In the genomic region with DNA sequence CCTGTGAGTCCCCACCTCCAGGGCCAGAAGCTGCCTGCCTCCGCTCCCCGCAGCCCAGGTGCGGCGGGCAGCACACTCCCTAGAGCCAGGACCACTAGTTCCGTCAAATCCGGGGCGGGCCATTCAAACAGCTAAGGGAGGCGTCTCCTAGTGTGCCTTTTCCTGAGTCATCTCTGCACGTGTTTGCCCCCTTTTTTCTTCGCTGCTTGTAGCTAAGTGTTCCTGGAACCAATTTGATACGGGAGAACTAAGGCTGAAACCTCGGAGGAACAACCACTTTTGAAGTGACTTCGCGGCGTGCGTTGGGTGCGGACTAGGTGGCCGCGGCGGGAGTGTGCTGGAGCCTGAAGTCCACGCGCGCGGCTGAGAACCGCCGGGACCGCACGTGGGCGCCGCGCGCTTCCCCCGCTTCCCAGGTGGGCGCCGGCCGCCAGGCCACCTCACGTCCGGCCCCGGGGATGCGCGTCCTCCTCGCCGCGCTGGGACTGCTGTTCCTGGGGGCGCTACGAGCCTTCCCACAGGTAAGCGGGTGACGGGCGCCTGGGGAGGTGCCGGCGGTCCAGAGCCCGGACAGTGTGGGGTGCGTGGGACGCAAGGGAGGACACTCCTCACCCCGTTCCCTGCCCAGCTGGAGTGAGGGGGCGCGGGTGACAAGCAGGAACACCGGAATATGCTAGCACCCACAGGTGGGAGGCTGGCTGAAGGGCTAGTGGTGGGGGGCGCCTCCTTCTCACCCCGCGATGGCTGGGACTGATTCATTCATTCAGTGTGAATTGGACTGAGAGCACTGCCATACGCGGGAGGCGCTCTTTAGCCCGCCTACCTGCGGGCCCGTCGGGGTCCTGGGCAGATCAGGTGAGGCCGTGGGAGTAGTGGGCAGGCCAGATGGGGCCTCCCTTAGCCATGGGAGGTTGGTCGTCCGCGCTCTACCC, we compare ENCODE assay signal across 8 cellular contexts. TPM values are rescaled to one million over a fixed set of nuclear protein-coding genes. Genes with fewer than 3 reads are reported as not detected.
A peak's percentile ranks its signal among the peaks of the same experiment; 100 is the strongest.
DNase-seq lines count a peak whose midpoint lies in the region; ATAC-seq and TF ChIP-seq lines count a peak whose summit lies in the region.

Gene TNFRSF8, plus strand, starts transcription at position 163 of the 932 bp plus-strand sequence. Its CDS starts 296 bp downstream, at position 459.

- peak; percentile 33 for DNase-seq in NCI-H82 (lab: John Stamatoyannopoulos, UW)
- DNase-seq in NCI-H82 treated with DMSO at 0.1 percent for 48 hours (lab: John Stamatoyannopoulos, UW; ENCODE audit: unreplicated experiment): no peak
- peak; percentile 43 for DNase-seq in activated CD4-positive, alpha-beta T cell treated with anti-CD3 and anti-CD28 coated beads, Interleukin-2, amount 10 ng/mL, durations not matched to agents 7 days and 5 days
- peak in 1 of 2 donors; percentile 34 for DNase-seq in foreskin keratinocyte
- no peak for DNase-seq in stimulated activated naive B cell treated with anti-CD40 and anti-IgM and Interleukin-4, amounts not matched to agents 10 μg/mL and 1 μg/mL and 100 μg/mL, for 72 hours
- DNase-seq in NCI-H1105 (lab: John Stamatoyannopoulos, UW): no peak
- DNase-seq in mesenteric fat pad (ENCODE audit: low spot score): no peak

- peak within 1 kb of the TSS; percentile 70 for H3K4me3 Mint-ChIP-seq in activated CD4-positive, alpha-beta T cell treated with anti-CD3 and anti-CD28 coated beads, Interleukin-2, amount 10 ng/mL, durations not matched to agents 7 days and 5 days
- peak within 1 kb of the TSS; percentile 60 to 81 for H3K4me3 Mint-ChIP-seq in stimulated activated naive B cell treated with anti-CD40 and anti-IgM and Interleukin-4, amounts not matched to agents 10 μg/mL and 1 μg/mL and 100 μg/mL, for 72 hours

- peak within 1 kb of the TSS; percentile 65 for H3K27ac Mint-ChIP-seq in activated CD4-positive, alpha-beta T cell treated with anti-CD3 and anti-CD28 coated beads, Interleukin-2, amount 10 ng/mL, durations not matched to agents 7 days and 5 days
- peak within 1 kb of the TSS; percentile 78 for H3K27ac Mint-ChIP-seq in stimulated activated naive B cell treated with anti-CD40 and anti-IgM and Interleukin-4, amounts not matched to agents 10 μg/mL and 1 μg/mL and 100 μg/mL, for 72 hours

- H3K9me3 Mint-ChIP-seq in activated CD4-positive, alpha-beta T cell treated with anti-CD3 and anti-CD28 coated beads, Interleukin-2, amount 10 ng/mL, durations not matched to agents 7 days and 5 days: no peaks in the 10 kb centered on the region
- H3K9me3 Mint-ChIP-seq in stimulated activated naive B cell treated with anti-CD40 and anti-IgM and Interleukin-4, amounts not matched to agents 10 μg/mL and 1 μg/mL and 100 μg/mL, for 72 hours: peaks cover 0 to 2% of the 10 kb centered on the region in 2 donors

- CTCF ChIA-PET in activated CD4-positive, alpha-beta T cell treated with anti-CD3 and anti-CD28 coated beads, Interleukin-2, amount 10 ng/mL, durations not matched to agents 7 days and 5 days (lab: Charles Lee): interaction anchor here (0.5 to 1.1 kb wide), 5 partner anchors 11 to 53 kb away, joined by 3 to 4 read pairs (median 3); no protein-coding TSS in a partner anchor

- H3K4me1 Mint-ChIP-seq in activated CD4-positive, alpha-beta T cell treated with anti-CD3 and anti-CD28 coated beads, Interleukin-2, amount 10 ng/mL, durations not matched to agents 7 days and 5 days: peaks cover 59% of the 10 kb centered on the region
- H3K4me1 Mint-ChIP-seq in stimulated activated naive B cell treated with anti-CD40 and anti-IgM and Interleukin-4, amounts not matched to agents 10 μg/mL and 1 μg/mL and 100 μg/mL, for 72 hours: peaks cover 45 to 65% of the 10 kb centered on the region in 2 donors

- no peak for TF ChIP-seq CTCF in foreskin keratinocyte (conservative IDR thresholded peaks at IDR 0.05)

- H3K36me3 Mint-ChIP-seq in activated CD4-positive, alpha-beta T cell treated with anti-CD3 and anti-CD28 coated beads, Interleukin-2, amount 10 ng/mL, durations not matched to agents 7 days and 5 days (ENCODE audit: low read depth): peaks cover 2% of the 10 kb centered on the region
- H3K36me3 Mint-ChIP-seq in stimulated activated naive B cell treated with anti-CD40 and anti-IgM and Interleukin-4, amounts not matched to agents 10 μg/mL and 1 μg/mL and 100 μg/mL, for 72 hours: peaks cover 0 to 4% of the 10 kb centered on the region in 2 donors

- H3K27ac ChIP-seq in foreskin keratinocyte: no peak within 1 kb of the TSS

- POLR2A ChIA-PET in activated CD4-positive, alpha-beta T cell treated with anti-CD3 and anti-CD28 coated beads, Interleukin-2, amount 10 ng/mL, durations not matched to agents 7 days and 5 days (lab: Charles Lee): interaction anchor here (0.8 kb wide), 1 partner anchor 44 kb away, joined by 3 read pairs; the partner anchor contains the start of gene MIIP

- peak; percentile 56 for ATAC-seq in foreskin keratinocyte
- peak; percentile 38 to 41 for ATAC-seq in stimulated activated naive B cell treated with anti-CD40 and anti-IgM and Interleukin-4, amounts not matched to agents 10 μg/mL and 1 μg/mL and 100 μg/mL, for 72 hours (replicated peaks)
- ATAC-seq in GM21825 (IDR thresholded peaks at IDR 0.05; ENCODE audit: unreplicated experiment): no peak

- H3K4me1 ChIP-seq in foreskin keratinocyte: no peaks in the 10 kb centered on the region

- peaks cover 77% of the 10 kb centered on the region for H3K27me3 ChIP-seq in foreskin keratinocyte

- H3K27me3 Mint-ChIP-seq in activated CD4-positive, alpha-beta T cell treated with anti-CD3 and anti-CD28 coated beads, Interleukin-2, amount 10 ng/mL, durations not matched to agents 7 days and 5 days: peaks cover 26% of the 10 kb centered on the region
- peaks cover 48 to 66% of the 10 kb centered on the region in 2 donors for H3K27me3 Mint-ChIP-seq in stimulated activated naive B cell treated with anti-CD40 and anti-IgM and Interleukin-4, amounts not matched to agents 10 μg/mL and 1 μg/mL and 100 μg/mL, for 72 hours

RNA-seq across cellular contexts. Expression of gene TNFRSF8, which starts in this region (rescaled TPM):
- 1 to 10 TPM; 6.0 to 6.5 TPM for total RNA-seq in activated CD4-positive, alpha-beta T cell treated with anti-CD3 and anti-CD28 coated beads, Interleukin-2, amount 10 ng/mL, durations not matched to agents 7 days and 5 days
- total RNA-seq in foreskin keratinocyte (0.07 TPM in 2 replicates), mesenteric fat pad (2.1 TPM)
- 0.07 and 0.10 TPM in 2 replicates for polyA plus RNA-seq in foreskin keratinocyte

Comparison
In these comparisons a context has a peak if more than half of its experiments do, and no peak if none do; other contexts are left out.
1. DNase-seq: peak in NCI-H82 (single experiment) and activated CD4-positive, alpha-beta T cell treated with anti-CD3 and anti-CD28 coated beads, Interleukin-2, amount 10 ng/mL, durations not matched to agents 7 days and 5 days (single experiment); none in NCI-H82 treated with DMSO at 0.1 percent for 48 hours (single experiment), stimulated activated naive B cell treated with anti-CD40 and anti-IgM and Interleukin-4, amounts not matched to agents 10 μg/mL and 1 μg/mL and 100 μg/mL, for 72 hours (single experiment), NCI-H1105 (single experiment) and mesenteric fat pad (single experiment).
2. Peak in ATAC-seq in foreskin keratinocyte; RNA of the gene not detected or under 1 TPM.